In the genomic region with DNA sequence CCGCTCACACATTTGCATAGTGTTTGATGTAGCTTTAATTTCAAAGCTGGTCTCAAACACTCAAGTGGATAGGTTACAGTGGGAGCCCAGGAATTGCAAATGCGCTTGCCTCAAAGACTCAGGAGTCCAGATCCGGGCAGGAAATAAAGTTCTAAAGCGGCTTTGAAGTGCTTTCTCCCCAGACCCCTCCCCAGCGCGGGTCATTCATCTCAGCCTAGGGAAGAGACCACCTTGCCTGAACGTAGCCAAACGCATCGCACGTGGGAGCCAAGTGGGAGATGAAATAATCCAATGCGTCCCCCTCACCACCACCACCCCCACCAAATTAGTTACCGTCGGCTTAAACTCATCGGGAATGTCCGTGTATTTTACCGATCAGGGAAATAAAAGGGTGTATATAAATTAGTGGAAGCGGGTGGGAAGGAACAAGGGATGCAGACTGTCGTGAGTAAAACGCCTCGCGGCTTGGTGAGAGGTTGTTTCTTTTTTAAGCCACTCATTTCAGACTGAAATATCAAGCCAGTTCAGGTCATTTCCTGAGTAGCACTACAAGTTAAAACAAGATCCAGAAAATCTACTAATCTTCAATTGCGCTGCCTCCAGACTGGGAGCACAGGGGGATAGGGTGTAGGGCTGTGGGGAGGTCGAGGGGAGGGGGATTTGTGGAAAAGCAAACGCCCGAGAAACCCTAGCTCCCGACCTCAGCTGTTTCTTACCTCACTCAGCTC, we compare ENCODE assay signal across 8 cellular contexts.
A peak's percentile ranks its signal among the peaks of the same experiment; 100 is the strongest.
DNase-seq lines count a peak whose midpoint lies in the region; ATAC-seq lines count a peak whose summit lies in the region.

No MANE protein-coding gene starts in this region.

- peak overlapping the region; percentile 35 for H3K27ac ChIP-seq in SJSA1

- H3K36me3 ChIP-seq in SJSA1 (peaks cover 5% of the 10 kb centered on the region; the same call in 1 of the 2 replicates), endocrine pancreas (ENCODE audit: control insufficient read depth, insufficient read depth, low read length) (no peaks in the 10 kb centered on the region)

- peaks cover 25% of the 10 kb centered on the region for H3K4me1 ChIP-seq in SJSA1 (replicated peaks)
- no peaks in the 10 kb centered on the region for H3K4me1 ChIP-seq in endocrine pancreas (ENCODE audit: control insufficient read depth, insufficient read depth, low read length)

- peak; percentile 21 for DNase-seq in DMS79 treated with DMSO at 0.1 percent for 48 hours (lab: John Stamatoyannopoulos, UW)
- no peak for DNase-seq in DMS79 (lab: John Stamatoyannopoulos, UW)
- DNase-seq in SJSA1 (ENCODE audit: low read depth in 1 of 2, low spot score in 2 of 2): no peak
- peak; percentile 37 for DNase-seq in myocyte (ENCODE audit: low read depth)
- DNase-seq in SHP77 (lab: John Stamatoyannopoulos, UW): no peak
- DNase-seq in NCI-H2227 treated with DMSO at 0.1 percent for 48 hours (lab: John Stamatoyannopoulos, UW): no peak

- H3K9ac ChIP-seq in endocrine pancreas (ENCODE audit: control insufficient read depth, insufficient read depth, low read length): peak overlapping the region; percentile 88

- H3K9me3 ChIP-seq in SJSA1 (replicated peaks) (no peaks in the 10 kb centered on the region), endocrine pancreas (ENCODE audit: control insufficient read depth, low read length) (no peaks in the 10 kb centered on the region)

- H3K4me3 ChIP-seq in SJSA1 (peak overlapping the region; percentile 83), endocrine pancreas (ENCODE audit: control insufficient read depth, insufficient read depth, low read length) (peak overlapping the region; percentile 96)

- H3K27me3 ChIP-seq in SJSA1 (replicated peaks) (no peaks in the 10 kb centered on the region), endocrine pancreas (ENCODE audit: control insufficient read depth, insufficient read depth, low read length) (no peaks in the 10 kb centered on the region)

- peak; percentile 21 for ATAC-seq in HG02610 (IDR thresholded peaks at IDR 0.05; ENCODE audit: unreplicated experiment)

Comparison
In these comparisons a context has a peak if more than half of its experiments do, and no peak if none do; other contexts are left out.
1. DNase-seq: peak in DMS79 treated with DMSO at 0.1 percent for 48 hours (single experiment) and myocyte (single experiment); none in DMS79 (single experiment), SJSA1 (0 of 2), SHP77 (0 of 2) and NCI-H2227 treated with DMSO at 0.1 percent for 48 hours (single experiment).